Comparison of ENCODE assay signal across 8 cellular contexts in the genomic region with DNA sequence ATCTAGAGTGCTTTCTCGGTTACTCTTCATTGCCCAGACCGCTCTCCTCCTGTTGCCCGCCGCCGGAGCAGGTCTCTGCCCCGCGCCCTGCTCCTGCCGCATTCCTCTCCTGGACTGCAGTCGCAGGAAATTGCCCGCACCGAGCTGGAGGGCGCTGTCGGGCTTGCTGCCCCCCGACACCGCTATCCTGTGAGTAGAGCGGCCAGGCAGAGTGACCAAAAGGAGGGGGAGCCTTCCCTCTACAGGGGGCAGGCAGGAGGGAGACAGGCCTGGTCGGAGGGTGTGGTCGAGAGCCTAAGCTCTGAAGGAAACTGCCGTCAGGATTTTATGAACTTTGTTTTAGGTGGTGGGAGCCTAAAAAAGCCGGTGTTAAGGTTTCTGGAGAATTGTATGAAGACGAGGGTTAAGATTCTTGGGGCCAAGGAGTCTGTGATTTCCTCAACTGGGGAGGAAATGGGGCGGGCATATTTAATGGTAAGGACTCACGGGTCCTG. TPM values are rescaled to one million over a fixed set of nuclear protein-coding genes. Genes with fewer than 3 reads are reported as not detected.
DNase-seq lines count a peak whose midpoint lies in the region; ATAC-seq and TF ChIP-seq lines count a peak whose summit lies in the region.

No MANE protein-coding gene starts in this region.

- peaks cover 17% of the 10 kb centered on the region for H3K36me3 ChIP-seq in HAP-1 (replicated peaks)
- H3K36me3 ChIP-seq in liver (ENCODE audit: control insufficient read depth in 4 of 4, insufficient read depth in 3 of 4, low read depth in 1 of 4, low read length in 3 of 4): peaks cover 0 to 5% (median 0%) of the 10 kb centered on the region in 4 donors
- no peaks in the 10 kb centered on the region for H3K36me3 ChIP-seq in thoracic aorta

- H3K36me3 Mint-ChIP-seq in chondrocyte (ENCODE audit: low read depth): peaks cover 7% of the 10 kb centered on the region

- DNase-seq in SHP77 (lab: John Stamatoyannopoulos, UW): peak; percentile 40 to 50
- DNase-seq in SHP77 treated with DMSO at 0.1 percent for 48 hours (lab: John Stamatoyannopoulos, UW): no peak
- peak; percentile 23 to 69 for DNase-seq in HAP-1 (ENCODE audit: low spot score in 2 of 2)
- peak; percentile 59 for DNase-seq in MV-4-11 (lab: John Stamatoyannopoulos, UW)
- DNase-seq in chondrocyte (ENCODE audit: low spot score): no peak
- DNase-seq in thoracic aorta (ENCODE audit: low spot score): no peak
- DNase-seq in NCI-H446 (lab: John Stamatoyannopoulos, UW): no peak

- peak overlapping the region; percentile 98 for H3K27ac Mint-ChIP-seq in chondrocyte (ENCODE audit: unreplicated experiment)

- no peak for TF ChIP-seq RAD21 in liver (IDR thresholded peaks at IDR 0.05)

- no peaks in the 10 kb centered on the region for H3K27me3 Mint-ChIP-seq in chondrocyte (ENCODE audit: low read depth)

- H3K4me3 ChIP-seq in HAP-1 (peak overlapping the region; percentile 88), liver (ENCODE audit: low read depth in 1 of 3, low read length in 3 of 3) (peak overlapping the region; percentile 75 to 90 (median 89)), thoracic aorta (peak overlapping the region; percentile 91)

- H3K4me3 Mint-ChIP-seq in chondrocyte (ENCODE audit: unreplicated experiment): peak overlapping the region; percentile 99

- peaks cover 14% of the 10 kb centered on the region for H3K4me1 ChIP-seq in HAP-1
- peaks cover 5 to 21% (median 15%) of the 10 kb centered on the region in 4 donors for H3K4me1 ChIP-seq in liver (ENCODE audit: control insufficient read depth in 4 of 4, insufficient read depth in 4 of 4, low read length in 3 of 4)
- peaks cover 11 to 34% of the 10 kb centered on the region in 2 donors for H3K4me1 ChIP-seq in thoracic aorta (ENCODE audit: control insufficient read depth in 1 of 2, low read depth in 2 of 2)

- no peaks in the 10 kb centered on the region for H3K9me3 ChIP-seq in HAP-1
- H3K9me3 ChIP-seq in liver (ENCODE audit: control insufficient read depth in 4 of 4, low read length in 3 of 4): no peaks in the 10 kb centered on the region
- no peaks in the 10 kb centered on the region for H3K9me3 ChIP-seq in thoracic aorta

- H3K27ac ChIP-seq in liver (ENCODE audit: low read depth in 1 of 2, low read length in 2 of 2) (peak overlapping the region; percentile 82 to 92), thoracic aorta (peak overlapping the region; percentile 83 to 86)

- in situ Hi-C loops in HAP-1 (cut with MboI; ENCODE audit: low sequenced_read_pairs): loop anchor here (10.0 kb wide), 1 partner anchor 359 kb away; a partner anchor contains a TSS

- ATAC-seq in thoracic aorta (ENCODE audit: insufficient number of reproducible peaks, low FRiP score, low read depth): peak; percentile 37

- TF ChIP-seq CTCF in chondrocyte (IDR thresholded peaks at IDR 0.05): peak; percentile 64
- TF ChIP-seq CTCF in liver (IDR thresholded peaks at IDR 0.05; ENCODE audit: low read depth, low read length, missing input control): peak; percentile 9
- no peak for TF ChIP-seq CTCF in thoracic aorta (IDR thresholded peaks at IDR 0.05)

- under 1% methylated on average over 23 of the region's 23 CpGs for WGBS in liver

- peak overlapping the region; percentile 52 to 76 for H3K9ac ChIP-seq in liver (ENCODE audit: low read depth in 1 of 2, low read length in 2 of 2)

- H3K4me1 Mint-ChIP-seq in chondrocyte (ENCODE audit: low read depth): peaks cover 29% of the 10 kb centered on the region

- H3K27me3 ChIP-seq in HAP-1 (ENCODE audit: low read depth): no peaks in the 10 kb centered on the region
- H3K27me3 ChIP-seq in liver (ENCODE audit: control insufficient read depth in 4 of 4, insufficient read depth in 4 of 4, low read length in 3 of 4): no peaks in the 10 kb centered on the region
- no peaks in the 10 kb centered on the region for H3K27me3 ChIP-seq in thoracic aorta (replicated peaks; ENCODE audit: insufficient read depth)

- H3K9me3 Mint-ChIP-seq in chondrocyte (ENCODE audit: low read depth): no peaks in the 10 kb centered on the region

TF ChIP-seq in liver, 16 proteins besides CTCF, POLR2A, EP300 and RAD21:
- TF ChIP-seq EGR1 (IDR thresholded peaks at IDR 0.05; ENCODE audit: low read depth in 2 of 2): no peak
- TF ChIP-seq, protein P1, sequence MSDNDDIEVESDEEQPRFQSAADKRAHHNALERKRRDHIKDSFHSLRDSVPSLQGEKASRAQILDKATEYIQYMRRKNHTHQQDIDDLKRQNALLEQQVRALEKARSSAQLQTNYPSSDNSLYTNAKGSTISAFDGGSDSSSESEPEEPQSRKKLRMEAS (IDR thresholded peaks at IDR 0.05): no peak
- TF ChIP-seq, protein P2, sequence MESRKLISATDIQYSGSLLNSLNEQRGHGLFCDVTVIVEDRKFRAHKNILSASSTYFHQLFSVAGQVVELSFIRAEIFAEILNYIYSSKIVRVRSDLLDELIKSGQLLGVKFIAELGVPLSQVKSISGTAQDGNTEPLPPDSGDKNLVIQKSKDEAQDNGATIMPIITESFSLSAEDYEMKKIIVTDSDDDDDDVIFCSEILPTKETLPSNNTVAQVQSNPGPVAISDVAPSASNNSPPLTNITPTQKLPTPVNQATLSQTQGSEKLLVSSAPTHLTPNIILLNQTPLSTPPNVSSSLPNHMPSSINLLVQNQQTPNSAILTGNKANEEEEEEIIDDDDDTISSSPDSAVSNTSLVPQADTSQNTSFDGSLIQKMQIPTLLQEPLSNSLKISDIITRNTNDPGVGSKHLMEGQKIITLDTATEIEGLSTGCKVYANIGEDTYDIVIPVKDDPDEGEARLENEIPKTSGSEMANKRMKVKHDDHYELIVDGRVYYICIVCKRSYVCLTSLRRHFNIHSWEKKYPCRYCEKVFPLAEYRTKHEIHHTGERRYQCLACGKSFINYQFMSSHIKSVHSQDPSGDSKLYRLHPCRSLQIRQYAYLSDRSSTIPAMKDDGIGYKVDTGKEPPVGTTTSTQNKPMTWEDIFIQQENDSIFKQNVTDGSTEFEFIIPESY (IDR thresholded peaks at IDR 0.05): no peak
- no peak for TF ChIP-seq TAF1 (conservative IDR thresholded peaks at IDR 0.05)
- TF ChIP-seq HNF4G (IDR thresholded peaks at IDR 0.05): no peak
- no peak for TF ChIP-seq NR2F2 (IDR thresholded peaks at IDR 0.05)
- TF ChIP-seq HNF4A (conservative IDR thresholded peaks at IDR 0.05): no peak
- TF ChIP-seq, protein P3, sequence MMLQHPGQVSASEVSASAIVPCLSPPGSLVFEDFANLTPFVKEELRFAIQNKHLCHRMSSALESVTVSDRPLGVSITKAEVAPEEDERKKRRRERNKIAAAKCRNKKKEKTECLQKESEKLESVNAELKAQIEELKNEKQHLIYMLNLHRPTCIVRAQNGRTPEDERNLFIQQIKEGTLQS (IDR thresholded peaks at IDR 0.05): no peak
- TF ChIP-seq, protein P4, sequence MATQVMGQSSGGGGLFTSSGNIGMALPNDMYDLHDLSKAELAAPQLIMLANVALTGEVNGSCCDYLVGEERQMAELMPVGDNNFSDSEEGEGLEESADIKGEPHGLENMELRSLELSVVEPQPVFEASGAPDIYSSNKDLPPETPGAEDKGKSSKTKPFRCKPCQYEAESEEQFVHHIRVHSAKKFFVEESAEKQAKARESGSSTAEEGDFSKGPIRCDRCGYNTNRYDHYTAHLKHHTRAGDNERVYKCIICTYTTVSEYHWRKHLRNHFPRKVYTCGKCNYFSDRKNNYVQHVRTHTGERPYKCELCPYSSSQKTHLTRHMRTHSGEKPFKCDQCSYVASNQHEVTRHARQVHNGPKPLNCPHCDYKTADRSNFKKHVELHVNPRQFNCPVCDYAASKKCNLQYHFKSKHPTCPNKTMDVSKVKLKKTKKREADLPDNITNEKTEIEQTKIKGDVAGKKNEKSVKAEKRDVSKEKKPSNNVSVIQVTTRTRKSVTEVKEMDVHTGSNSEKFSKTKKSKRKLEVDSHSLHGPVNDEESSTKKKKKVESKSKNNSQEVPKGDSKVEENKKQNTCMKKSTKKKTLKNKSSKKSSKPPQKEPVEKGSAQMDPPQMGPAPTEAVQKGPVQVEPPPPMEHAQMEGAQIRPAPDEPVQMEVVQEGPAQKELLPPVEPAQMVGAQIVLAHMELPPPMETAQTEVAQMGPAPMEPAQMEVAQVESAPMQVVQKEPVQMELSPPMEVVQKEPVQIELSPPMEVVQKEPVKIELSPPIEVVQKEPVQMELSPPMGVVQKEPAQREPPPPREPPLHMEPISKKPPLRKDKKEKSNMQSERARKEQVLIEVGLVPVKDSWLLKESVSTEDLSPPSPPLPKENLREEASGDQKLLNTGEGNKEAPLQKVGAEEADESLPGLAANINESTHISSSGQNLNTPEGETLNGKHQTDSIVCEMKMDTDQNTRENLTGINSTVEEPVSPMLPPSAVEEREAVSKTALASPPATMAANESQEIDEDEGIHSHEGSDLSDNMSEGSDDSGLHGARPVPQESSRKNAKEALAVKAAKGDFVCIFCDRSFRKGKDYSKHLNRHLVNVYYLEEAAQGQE (IDR thresholded peaks at IDR 0.05): no peak
- TF ChIP-seq GABPA (IDR thresholded peaks at IDR 0.05 in 1 of 2, conservative IDR thresholded peaks at IDR 0.05 in 1 of 2): no peak
- TF ChIP-seq SP1 (IDR thresholded peaks at IDR 0.05): no peak

RNA-seq across cellular contexts. Expression of a gene that starts 0.5 kb away (rescaled TPM):
- total RNA-seq in chondrocyte (10.6 to 14.6 TPM (median 10.7 TPM) in 3 replicates), liver (10 to 100 TPM in 1 of 2 donors, 1 to 10 TPM in 1; 9.4 to 11.9 TPM), thoracic aorta (10 to 100 TPM; 13.4 to 44.7 TPM)
- polyA plus RNA-seq in liver: 1 to 10 TPM; 1.3 to 2.6 TPM

Comparison
In these comparisons a context has a peak if more than half of its experiments do, and no peak if none do; other contexts are left out.
1. DNase-seq: peak in SHP77 (2 of 2), HAP-1 (2 of 2) and MV-4-11 (single experiment); none in SHP77 treated with DMSO at 0.1 percent for 48 hours (single experiment), chondrocyte (single experiment), thoracic aorta (single experiment) and NCI-H446 (0 of 2).
2. Peak in every context shown above with its lines, with median percentiles within 50 percentile points of each other: H3K4me3 ChIP-seq.